Comparison of ENCODE assay signal across 9 cellular contexts in the genomic region with DNA sequence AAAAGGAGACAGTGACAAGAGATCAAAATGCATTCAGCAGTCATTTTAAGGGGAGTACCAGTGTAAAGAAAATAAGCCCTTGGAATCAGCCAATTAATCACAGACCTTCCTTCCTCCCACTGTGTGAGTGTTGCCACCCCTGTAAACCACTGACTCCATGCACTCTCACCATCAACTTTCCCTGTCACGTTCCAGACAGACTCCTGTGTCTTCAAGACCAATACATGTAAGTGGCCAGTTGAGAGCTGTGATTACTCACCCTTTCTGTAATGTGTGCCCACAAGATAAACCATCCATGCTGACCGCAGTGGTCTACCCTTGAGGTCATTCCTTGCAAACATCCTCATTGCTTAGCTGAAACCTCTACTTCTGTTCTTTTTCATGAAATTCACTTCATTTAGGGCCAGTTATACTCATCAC.
A peak's percentile ranks its signal among the peaks of the same experiment; 100 is the strongest.
DNase-seq lines count a peak whose midpoint lies in the region; ATAC-seq and TF ChIP-seq lines count a peak whose summit lies in the region.
"Had no signal": no experiment of that assay in that cellular context is flagged by ENCODE, and none has a peak within 500 bp of the region (broad histone marks: within the 10 kb centered on the region; RNA-seq: fewer than 3 reads in every experiment).

No MANE protein-coding gene starts in this region.

- no peak overlapping the region for H3K4me2 ChIP-seq in OCI-LY7 (ENCODE audit: low read length)

- TF ChIP-seq CTCF in HFF-Myc (IDR thresholded peaks at IDR 0.05; ENCODE audit: low read depth, low read length, missing control alignments): no peak
- TF ChIP-seq CTCF in foreskin fibroblast (IDR thresholded peaks at IDR 0.05; ENCODE audit: low read depth, low read length): no peak
- no peak for TF ChIP-seq CTCF in OCI-LY7 (conservative IDR thresholded peaks at IDR 0.05; ENCODE audit: low read length)

- H3K36me3 ChIP-seq in OCI-LY7 (ENCODE audit: insufficient read depth, low read length): no peaks in the 10 kb centered on the region

- POLR2A ChIA-PET in OCI-LY7 (lab: Charles Lee): interaction anchor here (1.3 kb wide), 1 partner anchor 1027 kb away, joined by 4 read pairs; no protein-coding TSS in a partner anchor

- peak; percentile 77 for DNase-seq in HFF-Myc (ENCODE audit: extremely low read depth, low read depth)
- peak; percentile 86 to 89 for DNase-seq in foreskin fibroblast
- no peak for DNase-seq in stimulated activated naive CD8-positive, alpha-beta T cell treated with anti-CD3 and anti-CD28 coated beads, Interleukin-15, Interleukin-2, amounts not matched to agents 100 U/mL and 50 U/mL, for 24 hours
- DNase-seq in OCI-LY7 (ENCODE audit: low spot score): no peak

- CTCF ChIA-PET in OCI-LY7 (lab: Charles Lee; ENCODE audit: unreplicated experiment): interaction anchor here (0.6 kb wide), 1 partner anchor 330 kb away, joined by 3 read pairs; no protein-coding TSS in a partner anchor

- H3K9me3 ChIP-seq in OCI-LY7 (ENCODE audit: low read length): no peaks in the 10 kb centered on the region

- no peak overlapping the region for H2AFZ ChIP-seq in OCI-LY7 (ENCODE audit: low read length)
- H2AFZ ChIP-seq: parathyroid adenoma had no signal

- BruUV-seq in OCI-LY7 (replicated peaks; lab: Mats Ljungman, UMichigan): no TSS peak

- no peaks in the 10 kb centered on the region for H3K4me1 ChIP-seq in OCI-LY7 (ENCODE audit: insufficient read depth, low read length, poor library complexity, severe bottlenecking)
- H3K4me1 ChIP-seq: parathyroid adenoma had no signal

- no peaks in the 10 kb centered on the region for H4K20me1 ChIP-seq in OCI-LY7 (ENCODE audit: insufficient read depth, low read length)

- ATAC-seq in SK-N-SH treated with all-trans-retinoic acid at 6 μM for 48 hours (peak; percentile 97), GM21576 (IDR thresholded peaks at IDR 0.05; ENCODE audit: unreplicated experiment) (no peak), HG03520 (IDR thresholded peaks at IDR 0.05; ENCODE audit: unreplicated experiment) (no peak)
- peak; percentile 28 for ATAC-seq in stimulated activated naive CD8-positive, alpha-beta T cell treated with anti-CD3 and anti-CD28 coated beads, Interleukin-15, Interleukin-2, amounts not matched to agents 100 U/mL and 50 U/mL, for 24 hours

- H3K79me2 ChIP-seq in OCI-LY7 (ENCODE audit: insufficient read depth, low read depth, low read length): no peaks in the 10 kb centered on the region
- H3K79me2 ChIP-seq: parathyroid adenoma had no signal

- H3K27ac ChIP-seq in OCI-LY7 (ENCODE audit: low read depth, low read length, poor library complexity, severe bottlenecking): no peak overlapping the region
- H3K27ac ChIP-seq: parathyroid adenoma, VCaP had no signal

- H3K4me3 ChIP-seq in HFF-Myc (replicated peaks; ENCODE audit: low read depth, low read length) (no peak overlapping the region), foreskin fibroblast (ENCODE audit: low read depth in 1 of 2, low read length in 2 of 2) (no peak overlapping the region), OCI-LY7 (ENCODE audit: low read depth, low read length, poor library complexity, severe bottlenecking) (no peak overlapping the region)

- intact Hi-C loops in OCI-LY7 (cut with micrococcal nuclease; ENCODE audit: unreplicated experiment): no loop called here

- H3K9me2 ChIP-seq in OCI-LY7 (ENCODE audit: insufficient read depth, low read length): no peaks in the 10 kb centered on the region

TF ChIP-seq in SK-N-SH treated with all-trans-retinoic acid at 6 μM for 48 hours, 23 proteins besides CTCF, POLR2A, EP300 and RAD21 (continues in another document):
- TF ChIP-seq TCF4 (CRISPR knock-in tag; IDR thresholded peaks at IDR 0.05; ENCODE audit: borderline replicate concordance): peak; percentile 11; the same call in 1 of the 2 replicates
- no peak for TF ChIP-seq ZNF565 (CRISPR knock-in tag; conservative IDR thresholded peaks at IDR 0.05; ENCODE audit: low read depth)
- TF ChIP-seq ZC3H10 (CRISPR knock-in tag; IDR thresholded peaks at IDR 0.05): no peak
- TF ChIP-seq, protein P1, sequence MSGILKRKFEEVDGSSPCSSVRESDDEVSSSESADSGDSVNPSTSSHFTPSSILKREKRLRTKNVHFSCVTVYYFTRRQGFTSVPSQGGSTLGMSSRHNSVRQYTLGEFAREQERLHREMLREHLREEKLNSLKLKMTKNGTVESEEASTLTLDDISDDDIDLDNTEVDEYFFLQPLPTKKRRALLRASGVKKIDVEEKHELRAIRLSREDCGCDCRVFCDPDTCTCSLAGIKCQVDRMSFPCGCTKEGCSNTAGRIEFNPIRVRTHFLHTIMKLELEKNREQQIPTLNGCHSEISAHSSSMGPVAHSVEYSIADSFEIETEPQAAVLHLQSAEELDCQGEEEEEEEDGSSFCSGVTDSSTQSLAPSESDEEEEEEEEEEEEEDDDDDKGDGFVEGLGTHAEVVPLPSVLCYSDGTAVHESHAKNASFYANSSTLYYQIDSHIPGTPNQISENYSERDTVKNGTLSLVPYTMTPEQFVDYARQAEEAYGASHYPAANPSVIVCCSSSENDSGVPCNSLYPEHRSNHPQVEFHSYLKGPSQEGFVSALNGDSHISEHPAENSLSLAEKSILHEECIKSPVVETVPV (CRISPR knock-in tag; IDR thresholded peaks at IDR 0.05): peak; percentile 67; the same call in 1 of the 2 replicates
- TF ChIP-seq RARB (CRISPR knock-in tag; IDR thresholded peaks at IDR 0.05): no peak
- no peak for TF ChIP-seq ZFP30 (CRISPR knock-in tag; IDR thresholded peaks at IDR 0.05)
- TF ChIP-seq ESRRG (CRISPR knock-in tag; IDR thresholded peaks at IDR 0.05): no peak
- TF ChIP-seq ARNTL (CRISPR knock-in tag; IDR thresholded peaks at IDR 0.05; ENCODE audit: borderline replicate concordance, low read depth): no peak
- TF ChIP-seq, protein P2, sequence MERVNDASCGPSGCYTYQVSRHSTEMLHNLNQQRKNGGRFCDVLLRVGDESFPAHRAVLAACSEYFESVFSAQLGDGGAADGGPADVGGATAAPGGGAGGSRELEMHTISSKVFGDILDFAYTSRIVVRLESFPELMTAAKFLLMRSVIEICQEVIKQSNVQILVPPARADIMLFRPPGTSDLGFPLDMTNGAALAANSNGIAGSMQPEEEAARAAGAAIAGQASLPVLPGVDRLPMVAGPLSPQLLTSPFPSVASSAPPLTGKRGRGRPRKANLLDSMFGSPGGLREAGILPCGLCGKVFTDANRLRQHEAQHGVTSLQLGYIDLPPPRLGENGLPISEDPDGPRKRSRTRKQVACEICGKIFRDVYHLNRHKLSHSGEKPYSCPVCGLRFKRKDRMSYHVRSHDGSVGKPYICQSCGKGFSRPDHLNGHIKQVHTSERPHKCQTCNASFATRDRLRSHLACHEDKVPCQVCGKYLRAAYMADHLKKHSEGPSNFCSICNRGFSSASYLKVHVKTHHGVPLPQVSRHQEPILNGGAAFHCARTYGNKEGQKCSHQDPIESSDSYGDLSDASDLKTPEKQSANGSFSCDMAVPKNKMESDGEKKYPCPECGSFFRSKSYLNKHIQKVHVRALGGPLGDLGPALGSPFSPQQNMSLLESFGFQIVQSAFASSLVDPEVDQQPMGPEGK (CRISPR knock-in tag; IDR thresholded peaks at IDR 0.05; ENCODE audit: borderline replicate concordance): peak; percentile 75; the same call in 1 of the 2 replicates
- peak; percentile 91 for TF ChIP-seq TOX (CRISPR knock-in tag; IDR thresholded peaks at IDR 0.05; ENCODE audit: borderline replicate concordance)
- no peak for TF ChIP-seq ZFP3 (CRISPR knock-in tag; IDR thresholded peaks at IDR 0.05)
- TF ChIP-seq, protein P3, sequence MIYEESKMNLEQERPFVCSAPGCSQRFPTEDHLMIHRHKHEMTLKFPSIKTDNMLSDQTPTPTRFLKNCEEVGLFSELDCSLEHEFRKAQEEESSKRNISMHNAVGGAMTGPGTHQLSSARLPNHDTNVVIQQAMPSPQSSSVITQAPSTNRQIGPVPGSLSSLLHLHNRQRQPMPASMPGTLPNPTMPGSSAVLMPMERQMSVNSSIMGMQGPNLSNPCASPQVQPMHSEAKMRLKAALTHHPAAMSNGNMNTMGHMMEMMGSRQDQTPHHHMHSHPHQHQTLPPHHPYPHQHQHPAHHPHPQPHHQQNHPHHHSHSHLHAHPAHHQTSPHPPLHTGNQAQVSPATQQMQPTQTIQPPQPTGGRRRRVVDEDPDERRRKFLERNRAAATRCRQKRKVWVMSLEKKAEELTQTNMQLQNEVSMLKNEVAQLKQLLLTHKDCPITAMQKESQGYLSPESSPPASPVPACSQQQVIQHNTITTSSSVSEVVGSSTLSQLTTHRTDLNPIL (CRISPR knock-in tag; IDR thresholded peaks at IDR 0.05; ENCODE audit: low read depth): no peak
- TF ChIP-seq ISL1 (CRISPR knock-in tag; IDR thresholded peaks at IDR 0.05): peak; percentile 62
- TF ChIP-seq BACH2 (CRISPR knock-in tag; IDR thresholded peaks at IDR 0.05; ENCODE audit: borderline replicate concordance): no peak
- TF ChIP-seq SNAI2 (CRISPR knock-in tag; IDR thresholded peaks at IDR 0.05): no peak
- no peak for TF ChIP-seq ZNF8 (CRISPR knock-in tag; IDR thresholded peaks at IDR 0.05)
- TF ChIP-seq GLIS3 (CRISPR knock-in tag; IDR thresholded peaks at IDR 0.05): no peak
- TF ChIP-seq, protein P4, sequence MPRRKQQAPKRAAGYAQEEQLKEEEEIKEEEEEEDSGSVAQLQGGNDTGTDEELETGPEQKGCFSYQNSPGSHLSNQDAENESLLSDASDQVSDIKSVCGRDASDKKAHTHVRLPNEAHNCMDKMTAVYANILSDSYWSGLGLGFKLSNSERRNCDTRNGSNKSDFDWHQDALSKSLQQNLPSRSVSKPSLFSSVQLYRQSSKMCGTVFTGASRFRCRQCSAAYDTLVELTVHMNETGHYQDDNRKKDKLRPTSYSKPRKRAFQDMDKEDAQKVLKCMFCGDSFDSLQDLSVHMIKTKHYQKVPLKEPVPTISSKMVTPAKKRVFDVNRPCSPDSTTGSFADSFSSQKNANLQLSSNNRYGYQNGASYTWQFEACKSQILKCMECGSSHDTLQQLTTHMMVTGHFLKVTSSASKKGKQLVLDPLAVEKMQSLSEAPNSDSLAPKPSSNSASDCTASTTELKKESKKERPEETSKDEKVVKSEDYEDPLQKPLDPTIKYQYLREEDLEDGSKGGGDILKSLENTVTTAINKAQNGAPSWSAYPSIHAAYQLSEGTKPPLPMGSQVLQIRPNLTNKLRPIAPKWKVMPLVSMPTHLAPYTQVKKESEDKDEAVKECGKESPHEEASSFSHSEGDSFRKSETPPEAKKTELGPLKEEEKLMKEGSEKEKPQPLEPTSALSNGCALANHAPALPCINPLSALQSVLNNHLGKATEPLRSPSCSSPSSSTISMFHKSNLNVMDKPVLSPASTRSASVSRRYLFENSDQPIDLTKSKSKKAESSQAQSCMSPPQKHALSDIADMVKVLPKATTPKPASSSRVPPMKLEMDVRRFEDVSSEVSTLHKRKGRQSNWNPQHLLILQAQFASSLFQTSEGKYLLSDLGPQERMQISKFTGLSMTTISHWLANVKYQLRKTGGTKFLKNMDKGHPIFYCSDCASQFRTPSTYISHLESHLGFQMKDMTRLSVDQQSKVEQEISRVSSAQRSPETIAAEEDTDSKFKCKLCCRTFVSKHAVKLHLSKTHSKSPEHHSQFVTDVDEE (CRISPR knock-in tag; IDR thresholded peaks at IDR 0.05): no peak
- no peak for TF ChIP-seq PPARA (CRISPR knock-in tag; IDR thresholded peaks at IDR 0.05; ENCODE audit: borderline replicate concordance)
- no peak for TF ChIP-seq ZNF70 (CRISPR knock-in tag; IDR thresholded peaks at IDR 0.05)
- no peak for TF ChIP-seq CSDC2 (CRISPR knock-in tag; IDR thresholded peaks at IDR 0.05)

Comparison
In these comparisons a context has a peak if more than half of its experiments do, and no peak if none do; other contexts are left out.
1. DNase-seq: peak in HFF-Myc (single experiment) and foreskin fibroblast (2 of 2); none in stimulated activated naive CD8-positive, alpha-beta T cell treated with anti-CD3 and anti-CD28 coated beads, Interleukin-15, Interleukin-2, amounts not matched to agents 100 U/mL and 50 U/mL, for 24 hours (single experiment) and OCI-LY7 (single experiment).
2. ATAC-seq: peak in SK-N-SH treated with all-trans-retinoic acid at 6 μM for 48 hours (single experiment) and stimulated activated naive CD8-positive, alpha-beta T cell treated with anti-CD3 and anti-CD28 coated beads, Interleukin-15, Interleukin-2, amounts not matched to agents 100 U/mL and 50 U/mL, for 24 hours (single experiment); none in GM21576 (single experiment) and HG03520 (single experiment).